8 cellular contexts compared by ENCODE assay signal in genomic region chr1:1115830-1116700, GRCh38. TPM values are rescaled to one million over a fixed set of nuclear protein-coding genes. Genes with fewer than 3 reads are reported as not detected.
DNase-seq lines count a peak whose midpoint lies in the region; ATAC-seq, FAIRE-seq and TF ChIP-seq lines count a peak whose summit lies in the region.

Gene C1orf159, minus strand, starts transcription at chr1:1116089. Its CDS starts 24,546 bp downstream, at chr1:1091543.

- no peaks in the 10 kb centered on the region for H3K4me1 ChIP-seq in small intestine (ENCODE audit: control insufficient read depth in 2 of 2, insufficient read depth in 1 of 2, low read depth in 1 of 2, low read length in 1 of 2)

- no peak for FAIRE-seq in small intestine (lab: Jason Lieb, UNC)

- 0% methylated on average over 84 to 124 of the region's 124 CpGs for WGBS in small intestine, 3 donors

- no peaks in the 10 kb centered on the region for H3K9me3 ChIP-seq in small intestine (ENCODE audit: control insufficient read depth, low read depth)

- peak within 1 kb of the TSS in 1 of 2 donors; percentile 75 for H3K27ac ChIP-seq in small intestine (ENCODE audit: low read depth in 1 of 2, low read length in 1 of 2)

- TF ChIP-seq CTCF in WI38 (IDR thresholded peaks at IDR 0.05; ENCODE audit: low read depth, low read length) (no peak), cardiac fibroblast (IDR thresholded peaks at IDR 0.05; ENCODE audit: low read depth, low read length) (no peak)

- H3K4me3 ChIP-seq in WI38 (ENCODE audit: low read depth, low read length): peak within 1 kb of the TSS; percentile 71
- H3K4me3 ChIP-seq in cardiac fibroblast (replicated peaks in 1 of 2; ENCODE audit: low read depth in 2 of 2, low read length in 2 of 2): peak within 1 kb of the TSS; percentile 57 to 77
- H3K4me3 ChIP-seq in small intestine (ENCODE audit: low read depth in 1 of 2, low read length in 2 of 2): peak within 1 kb of the TSS; percentile 84 to 89

- peak; percentile 71 for ATAC-seq in GM18873 (IDR thresholded peaks at IDR 0.05; ENCODE audit: low FRiP score, unreplicated experiment)
- ATAC-seq in HG03139 (IDR thresholded peaks at IDR 0.05; ENCODE audit: unreplicated experiment): peak; percentile 93

- H3K36me3 ChIP-seq in small intestine (ENCODE audit: control insufficient read depth in 2 of 2, insufficient read depth in 2 of 2, low read length in 2 of 2): no peaks in the 10 kb centered on the region

- DNase-seq in ACHN (peak; percentile 96), NCI-H226 (peak; percentile 96), cardiac fibroblast (ENCODE audit: low read depth in 2 of 2) (peak; percentile 98), iPS-NIHi7 (ENCODE audit: extremely low spot score) (peak; percentile 98), small intestine (peak; percentile 98)

- in situ Hi-C loops in ACHN (cut with HindIII; ENCODE audit: low pct_ligation_motif_present, low pct_unique_long_range_greater_than_20kb, low sequenced_read_pairs): no loop called here

- peaks cover 0 to 5% of the 10 kb centered on the region in 2 donors for H3K27me3 ChIP-seq in small intestine (ENCODE audit: control insufficient read depth in 2 of 2, insufficient read depth in 2 of 2, low read length in 2 of 2)

RNA-seq across cellular contexts. Expression of gene C1orf159, which starts in this region (rescaled TPM):
- 10 to 100 TPM; 12.4 to 19.0 (median 12.7) TPM for polyA plus RNA-seq in small intestine
